Comparison of ENCODE assay signal across 16 cellular contexts in genomic region chr9:90343360-90343759, GRCh38.
A peak's percentile ranks its signal among the peaks of the same experiment; 100 is the strongest.
DNase-seq lines count a peak whose midpoint lies in the region; ATAC-seq lines count a peak whose summit lies in the region.
"Had no signal": no experiment of that assay in that cellular context is flagged by ENCODE, and none has a peak within 500 bp of the region (broad histone marks: within the 10 kb centered on the region; RNA-seq: fewer than 3 reads in every experiment).

No MANE protein-coding gene starts in this region.

- in situ Hi-C loops in HAP-1 (cut with MboI; ENCODE audit: low sequenced_read_pairs) = no loop called here

- no peaks in the 10 kb centered on the region for H3K36me3 ChIP-seq in HAP-1 (replicated peaks)

- H3K9me3 ChIP-seq in HAP-1 = no peaks in the 10 kb centered on the region

- H3K27me3 Mint-ChIP-seq in activated naive CD4-positive, alpha-beta T cell treated with anti-CD3 and anti-CD28 coated beads, Interleukin-2, amount 10 ng/mL, durations not matched to agents 7 days and 5 days = peaks cover 11% of the 10 kb centered on the region

- H3K9me3 Mint-ChIP-seq in activated naive CD4-positive, alpha-beta T cell treated with anti-CD3 and anti-CD28 coated beads, Interleukin-2, amount 10 ng/mL, durations not matched to agents 7 days and 5 days = no peaks in the 10 kb centered on the region

- H3K27me3 ChIP-seq in HAP-1 (ENCODE audit: low read depth) = no peaks in the 10 kb centered on the region

- no peak overlapping the region for H3K4me3 ChIP-seq in HAP-1

- H3K4me1 Mint-ChIP-seq in activated naive CD4-positive, alpha-beta T cell treated with anti-CD3 and anti-CD28 coated beads, Interleukin-2, amount 10 ng/mL, durations not matched to agents 7 days and 5 days = no peaks in the 10 kb centered on the region

- ATAC-seq in HG03520 (IDR thresholded peaks at IDR 0.05; ENCODE audit: unreplicated experiment) = no peak

- no peak overlapping the region for H3K4me3 Mint-ChIP-seq in activated naive CD4-positive, alpha-beta T cell treated with anti-CD3 and anti-CD28 coated beads, Interleukin-2, amount 10 ng/mL, durations not matched to agents 7 days and 5 days

- CTCF ChIA-PET in activated naive CD4-positive, alpha-beta T cell treated with anti-CD3 and anti-CD28 coated beads, Interleukin-2, amount 10 ng/mL, durations not matched to agents 7 days and 5 days (lab: Charles Lee) = no interaction called here

- H3K27ac Mint-ChIP-seq in activated naive CD4-positive, alpha-beta T cell treated with anti-CD3 and anti-CD28 coated beads, Interleukin-2, amount 10 ng/mL, durations not matched to agents 7 days and 5 days = no peak overlapping the region

- H3K4me1 ChIP-seq in HAP-1 = no peaks in the 10 kb centered on the region

- DNase-seq in COR-L47 (lab: John Stamatoyannopoulos, UW) = peak; percentile 45
- peak; percentile 47 for DNase-seq in NCI-H1105 (lab: John Stamatoyannopoulos, UW)
- peak; percentile 34 for DNase-seq in amniotic epithelial cell (ENCODE audit: low read depth)
- DNase-seq in iPS-NIHi7 (ENCODE audit: extremely low spot score) = peak; percentile 58
- DNase-seq in HAP-1 (ENCODE audit: low spot score in 2 of 2) = no peak
- DNase-seq in activated naive CD4-positive, alpha-beta T cell treated with anti-CD3 and anti-CD28 coated beads, Interleukin-2, amount 10 ng/mL, durations not matched to agents 7 days and 5 days = no peak
- DNase-seq in hippocampal formation (lab: John Stamatoyannopoulos, UW) = no peak
- DNase-seq: activated CD4-positive, alpha-beta T cell treated with anti-CD3 and anti-CD28 coated beads for 4 hours; activated T-cell treated with anti-CD3 and anti-CD28 coated beads, Interleukin-2, amount 50 U/mL, for 48 hours; amniotic stem cell; effector CD8-positive, alpha-beta T cell; Karpas-422; stimulated activated CD4-positive, alpha-beta T cell treated with anti-CD3 and anti-CD28 coated beads, Interleukin-4, amount 100 ng/mL, for 4 hours; stimulated activated naive CD4-positive, alpha-beta T cell; T-helper 2 cell had no signal

- H3K36me3 Mint-ChIP-seq in activated naive CD4-positive, alpha-beta T cell treated with anti-CD3 and anti-CD28 coated beads, Interleukin-2, amount 10 ng/mL, durations not matched to agents 7 days and 5 days = no peaks in the 10 kb centered on the region

Comparison
In these comparisons a context has a peak if more than half of its experiments do, and no peak if none do; other contexts are left out.
1. DNase-seq: peak in COR-L47 (single experiment), NCI-H1105 (single experiment), amniotic epithelial cell (single experiment) and iPS-NIHi7 (single experiment); none in HAP-1 (0 of 2), activated naive CD4-positive, alpha-beta T cell treated with anti-CD3 and anti-CD28 coated beads, Interleukin-2, amount 10 ng/mL, durations not matched to agents 7 days and 5 days (single experiment) and hippocampal formation (0 of 2).